Comparison of ENCODE assay signal across 8 cellular contexts in genomic region chr4:121307441-121308327, GRCh38.
A peak's percentile ranks its signal among the peaks of the same experiment; 100 is the strongest.
DNase-seq lines count a peak whose midpoint lies in the region; ATAC-seq lines count a peak whose summit lies in the region.

No MANE protein-coding gene starts in this region.

- H3K27ac Mint-ChIP-seq in activated T-helper 1 cell treated with anti-CD3 and anti-CD28 coated beads, Interleukin-12 subunit alpha, Interleukin-12 subunit beta, Interleukin-2, Interleukin-4 antibody, amounts not matched to agents 30 ng/mL and 10 ng/mL and 1 ng/mL, durations not matched to agents 14 hours and 24 hours and 36 hours, result peak overlapping the region; percentile 25
- peak overlapping the region; percentile 47 for H3K27ac Mint-ChIP-seq in stimulated activated naive B cell treated with anti-CD40 and anti-IgM and Interleukin-4, amounts not matched to agents 10 μg/mL and 1 μg/mL and 100 μg/mL, for 72 hours

- peaks cover 16% of the 10 kb centered on the region for H3K4me1 Mint-ChIP-seq in activated T-helper 1 cell treated with anti-CD3 and anti-CD28 coated beads, Interleukin-12 subunit alpha, Interleukin-12 subunit beta, Interleukin-2, Interleukin-4 antibody, amounts not matched to agents 30 ng/mL and 10 ng/mL and 1 ng/mL, durations not matched to agents 14 hours and 24 hours and 36 hours (ENCODE audit: low read depth)
- peaks cover 5 to 8% of the 10 kb centered on the region in 2 donors for H3K4me1 Mint-ChIP-seq in stimulated activated naive B cell treated with anti-CD40 and anti-IgM and Interleukin-4, amounts not matched to agents 10 μg/mL and 1 μg/mL and 100 μg/mL, for 72 hours

- intact Hi-C loops in activated T-helper 1 cell treated with anti-CD3 and anti-CD28 coated beads, Interleukin-12 subunit alpha, Interleukin-12 subunit beta, Interleukin-2, Interleukin-4 antibody, amounts not matched to agents 30 ng/mL and 10 ng/mL and 1 ng/mL, durations not matched to agents 14 hours and 24 hours and 36 hours (cut with micrococcal nuclease), result loop anchor here (1.0 to 5.0 kb wide), 9 partner anchors 51 to 1236 kb away; no protein-coding TSS in a partner anchor

- H3K27me3 Mint-ChIP-seq in activated T-helper 1 cell treated with anti-CD3 and anti-CD28 coated beads, Interleukin-12 subunit alpha, Interleukin-12 subunit beta, Interleukin-2, Interleukin-4 antibody, amounts not matched to agents 30 ng/mL and 10 ng/mL and 1 ng/mL, durations not matched to agents 14 hours and 24 hours and 36 hours (ENCODE audit: insufficient read depth), result peaks cover 14% of the 10 kb centered on the region
- no peaks in the 10 kb centered on the region for H3K27me3 Mint-ChIP-seq in stimulated activated naive B cell treated with anti-CD40 and anti-IgM and Interleukin-4, amounts not matched to agents 10 μg/mL and 1 μg/mL and 100 μg/mL, for 72 hours

- H3K4me3 Mint-ChIP-seq in activated T-helper 1 cell treated with anti-CD3 and anti-CD28 coated beads, Interleukin-12 subunit alpha, Interleukin-12 subunit beta, Interleukin-2, Interleukin-4 antibody, amounts not matched to agents 30 ng/mL and 10 ng/mL and 1 ng/mL, durations not matched to agents 14 hours and 24 hours and 36 hours, result no peak overlapping the region
- H3K4me3 Mint-ChIP-seq in stimulated activated naive B cell treated with anti-CD40 and anti-IgM and Interleukin-4, amounts not matched to agents 10 μg/mL and 1 μg/mL and 100 μg/mL, for 72 hours, result no peak overlapping the region

- DNase-seq in COLO829 (ENCODE audit: low spot score) (peak; percentile 71), NCI-H82 (lab: John Stamatoyannopoulos, UW) (peak; percentile 70), iPS-NIHi11 (ENCODE audit: low spot score) (peak; percentile 65), cortex of kidney (lab: John Stamatoyannopoulos, UW) (no peak)
- peak; percentile 27 for DNase-seq in activated T-helper 1 cell treated with anti-CD3 and anti-CD28 coated beads, Interleukin-12 subunit alpha, Interleukin-12 subunit beta, Interleukin-2, Interleukin-4 antibody, amounts not matched to agents 30 ng/mL and 10 ng/mL and 1 ng/mL, durations not matched to agents 14 hours and 24 hours and 36 hours (ENCODE audit: low spot score)
- no peak for DNase-seq in stimulated activated naive B cell treated with anti-CD40 and anti-IgM and Interleukin-4, amounts not matched to agents 10 μg/mL and 1 μg/mL and 100 μg/mL, for 72 hours

- no peaks in the 10 kb centered on the region for H3K9me3 Mint-ChIP-seq in activated T-helper 1 cell treated with anti-CD3 and anti-CD28 coated beads, Interleukin-12 subunit alpha, Interleukin-12 subunit beta, Interleukin-2, Interleukin-4 antibody, amounts not matched to agents 30 ng/mL and 10 ng/mL and 1 ng/mL, durations not matched to agents 14 hours and 24 hours and 36 hours
- H3K9me3 Mint-ChIP-seq in stimulated activated naive B cell treated with anti-CD40 and anti-IgM and Interleukin-4, amounts not matched to agents 10 μg/mL and 1 μg/mL and 100 μg/mL, for 72 hours, result peaks cover 0 to 2% of the 10 kb centered on the region in 2 donors

- ATAC-seq in GM18907 (IDR thresholded peaks at IDR 0.05; ENCODE audit: unreplicated experiment) (peak; percentile 96), HG03045 (IDR thresholded peaks at IDR 0.05; ENCODE audit: unreplicated experiment) (peak; percentile 89)
- peak; percentile 67 to 73 for ATAC-seq in stimulated activated naive B cell treated with anti-CD40 and anti-IgM and Interleukin-4, amounts not matched to agents 10 μg/mL and 1 μg/mL and 100 μg/mL, for 72 hours (replicated peaks)

- H3K36me3 Mint-ChIP-seq in activated T-helper 1 cell treated with anti-CD3 and anti-CD28 coated beads, Interleukin-12 subunit alpha, Interleukin-12 subunit beta, Interleukin-2, Interleukin-4 antibody, amounts not matched to agents 30 ng/mL and 10 ng/mL and 1 ng/mL, durations not matched to agents 14 hours and 24 hours and 36 hours (ENCODE audit: low read depth), result no peaks in the 10 kb centered on the region
- no peaks in the 10 kb centered on the region for H3K36me3 Mint-ChIP-seq in stimulated activated naive B cell treated with anti-CD40 and anti-IgM and Interleukin-4, amounts not matched to agents 10 μg/mL and 1 μg/mL and 100 μg/mL, for 72 hours

Comparison
In these comparisons a context has a peak if more than half of its experiments do, and no peak if none do; other contexts are left out.
1. DNase-seq: peak in COLO829 (single experiment), NCI-H82 (single experiment), activated T-helper 1 cell treated with anti-CD3 and anti-CD28 coated beads, Interleukin-12 subunit alpha, Interleukin-12 subunit beta, Interleukin-2, Interleukin-4 antibody, amounts not matched to agents 30 ng/mL and 10 ng/mL and 1 ng/mL, durations not matched to agents 14 hours and 24 hours and 36 hours (single experiment) and iPS-NIHi11 (single experiment); none in stimulated activated naive B cell treated with anti-CD40 and anti-IgM and Interleukin-4, amounts not matched to agents 10 μg/mL and 1 μg/mL and 100 μg/mL, for 72 hours (single experiment) and cortex of kidney (single experiment).
2. Peak in every context shown above with its lines, with median percentiles within 50 percentile points of each other: ATAC-seq.